Comparison of ENCODE assay signal across 9 cellular contexts in genomic region chr21:21003701-21004100, GRCh38. TPM values are rescaled to one million over a fixed set of nuclear protein-coding genes. Genes with fewer than 3 reads are reported as not detected.
DNase-seq lines count a peak whose midpoint lies in the region; ATAC-seq and TF ChIP-seq lines count a peak whose summit lies in the region.
"Had no signal": no experiment of that assay in that cellular context is flagged by ENCODE, and none has a peak within 500 bp of the region (broad histone marks: within the 10 kb centered on the region; RNA-seq: fewer than 3 reads in every experiment).

No MANE protein-coding gene starts in this region.

- H3K27ac Mint-ChIP-seq in chondrocyte (ENCODE audit: unreplicated experiment), result no peak overlapping the region
- H3K27ac Mint-ChIP-seq in stimulated activated naive B cell treated with anti-CD40 and anti-IgM and Interleukin-4, amounts not matched to agents 10 μg/mL and 1 μg/mL and 100 μg/mL, for 72 hours, result no peak overlapping the region
- H3K27ac Mint-ChIP-seq in activated naive CD4-positive, alpha-beta T cell treated with anti-CD3 and anti-CD28 coated beads, Interleukin-2, amount 10 ng/mL, durations not matched to agents 7 days and 5 days, result no peak overlapping the region
- H3K27ac Mint-ChIP-seq: T-helper 1 cell treated with Interleukin-12 subunit alpha and Interleukin-12 subunit beta and Interleukin-4 antibody, amounts not matched to agents 30 μg/mL and 1 μg/mL, for 36 hours had no signal

- no peaks in the 10 kb centered on the region for H3K36me3 Mint-ChIP-seq in chondrocyte (ENCODE audit: low read depth)
- no peaks in the 10 kb centered on the region for H3K36me3 Mint-ChIP-seq in stimulated activated naive B cell treated with anti-CD40 and anti-IgM and Interleukin-4, amounts not matched to agents 10 μg/mL and 1 μg/mL and 100 μg/mL, for 72 hours
- H3K36me3 Mint-ChIP-seq in activated naive CD4-positive, alpha-beta T cell treated with anti-CD3 and anti-CD28 coated beads, Interleukin-2, amount 10 ng/mL, durations not matched to agents 7 days and 5 days, result no peaks in the 10 kb centered on the region

- TF ChIP-seq CTCF in cardiac muscle cell (IDR thresholded peaks at IDR 0.05; ENCODE audit: low read depth, low read length) (peak; percentile 52), chondrocyte (IDR thresholded peaks at IDR 0.05) (peak; percentile 79)

- H3K4me1 ChIP-seq in cardiac muscle cell (ENCODE audit: low read depth), result no peaks in the 10 kb centered on the region

- H3K27me3 ChIP-seq in cardiac muscle cell, result peaks cover 7% of the 10 kb centered on the region

- no peaks in the 10 kb centered on the region for H3K9me3 Mint-ChIP-seq in chondrocyte (ENCODE audit: low read depth)
- H3K9me3 Mint-ChIP-seq in stimulated activated naive B cell treated with anti-CD40 and anti-IgM and Interleukin-4, amounts not matched to agents 10 μg/mL and 1 μg/mL and 100 μg/mL, for 72 hours, result no peaks in the 10 kb centered on the region
- no peaks in the 10 kb centered on the region for H3K9me3 Mint-ChIP-seq in activated naive CD4-positive, alpha-beta T cell treated with anti-CD3 and anti-CD28 coated beads, Interleukin-2, amount 10 ng/mL, durations not matched to agents 7 days and 5 days
- H3K9me3 Mint-ChIP-seq: T-helper 1 cell treated with Interleukin-12 subunit alpha and Interleukin-12 subunit beta and Interleukin-4 antibody, amounts not matched to agents 30 μg/mL and 1 μg/mL, for 36 hours had no signal

- peaks cover 28% of the 10 kb centered on the region for H3K4me1 Mint-ChIP-seq in chondrocyte (ENCODE audit: low read depth)
- peaks cover 0 to 2% of the 10 kb centered on the region in 2 donors for H3K4me1 Mint-ChIP-seq in stimulated activated naive B cell treated with anti-CD40 and anti-IgM and Interleukin-4, amounts not matched to agents 10 μg/mL and 1 μg/mL and 100 μg/mL, for 72 hours
- peaks cover 3% of the 10 kb centered on the region for H3K4me1 Mint-ChIP-seq in activated naive CD4-positive, alpha-beta T cell treated with anti-CD3 and anti-CD28 coated beads, Interleukin-2, amount 10 ng/mL, durations not matched to agents 7 days and 5 days

- no peaks in the 10 kb centered on the region for H3K36me3 ChIP-seq in cardiac muscle cell

- H3K4me3 Mint-ChIP-seq in chondrocyte (ENCODE audit: unreplicated experiment), result no peak overlapping the region
- no peak overlapping the region for H3K4me3 Mint-ChIP-seq in stimulated activated naive B cell treated with anti-CD40 and anti-IgM and Interleukin-4, amounts not matched to agents 10 μg/mL and 1 μg/mL and 100 μg/mL, for 72 hours
- no peak overlapping the region for H3K4me3 Mint-ChIP-seq in activated naive CD4-positive, alpha-beta T cell treated with anti-CD3 and anti-CD28 coated beads, Interleukin-2, amount 10 ng/mL, durations not matched to agents 7 days and 5 days
- H3K4me3 Mint-ChIP-seq: T-helper 1 cell treated with Interleukin-12 subunit alpha and Interleukin-12 subunit beta and Interleukin-4 antibody, amounts not matched to agents 30 μg/mL and 1 μg/mL, for 36 hours had no signal

- no peaks in the 10 kb centered on the region for H3K27me3 Mint-ChIP-seq in chondrocyte (ENCODE audit: low read depth)
- H3K27me3 Mint-ChIP-seq in stimulated activated naive B cell treated with anti-CD40 and anti-IgM and Interleukin-4, amounts not matched to agents 10 μg/mL and 1 μg/mL and 100 μg/mL, for 72 hours, result peaks cover 4 to 9% of the 10 kb centered on the region in 2 donors
- H3K27me3 Mint-ChIP-seq in activated naive CD4-positive, alpha-beta T cell treated with anti-CD3 and anti-CD28 coated beads, Interleukin-2, amount 10 ng/mL, durations not matched to agents 7 days and 5 days, result peaks cover 5% of the 10 kb centered on the region

- CTCF ChIA-PET in activated naive CD4-positive, alpha-beta T cell treated with anti-CD3 and anti-CD28 coated beads, Interleukin-2, amount 10 ng/mL, durations not matched to agents 7 days and 5 days (lab: Charles Lee), result interaction anchor here (0.7 to 1.3 kb wide), 3 partner anchors 11 to 1788 kb away, joined by 3 to 5 read pairs (median 3); no protein-coding TSS in a partner anchor

- no peaks in the 10 kb centered on the region for H3K9me3 ChIP-seq in cardiac muscle cell (ENCODE audit: low read depth)

- no peak for ATAC-seq in left cardiac atrium
- peak; percentile 44 to 65 for ATAC-seq in stimulated activated naive B cell treated with anti-CD40 and anti-IgM and Interleukin-4, amounts not matched to agents 10 μg/mL and 1 μg/mL and 100 μg/mL, for 72 hours (replicated peaks)
- no peak for ATAC-seq in esophagus mucosa

- peak; percentile 49 to 57 for DNase-seq in cardiac muscle cell (ENCODE audit: low read depth in 1 of 2, low spot score in 1 of 2)
- DNase-seq in left cardiac atrium, result no peak
- peak; percentile 47 for DNase-seq in NCI-H460 (ENCODE audit: extremely low read depth, low read depth)
- no peak for DNase-seq in chondrocyte (ENCODE audit: low spot score)
- DNase-seq in stimulated activated naive B cell treated with anti-CD40 and anti-IgM and Interleukin-4, amounts not matched to agents 10 μg/mL and 1 μg/mL and 100 μg/mL, for 72 hours, result no peak
- no peak for DNase-seq in HCEC 1CT
- DNase-seq in activated naive CD4-positive, alpha-beta T cell treated with anti-CD3 and anti-CD28 coated beads, Interleukin-2, amount 10 ng/mL, durations not matched to agents 7 days and 5 days, result no peak

- intact Hi-C loops in left cardiac atrium (cut with DNase I), result loop anchor here in 1 of 2 donors (5.0 kb wide), 2 partner anchors 99 to 919 kb away; no protein-coding TSS in a partner anchor

- no peak overlapping the region for H3K4me3 ChIP-seq in cardiac muscle cell

- H3K27ac ChIP-seq in cardiac muscle cell, result no peak overlapping the region

RNA-seq across cellular contexts. Expression of gene NCAM2, which starts 5.5 kb away (rescaled TPM):
- total RNA-seq in cardiac muscle cell (0.45 and 2.5 TPM in 2 replicates), left cardiac atrium (1 to 10 TPM; 4.8 to 6.5 TPM), chondrocyte (16.3 to 102 TPM (median 17.0 TPM) in 3 replicates), esophagus mucosa (not detected)
- 0.04 and 2.6 TPM in 2 replicates for polyA plus RNA-seq in cardiac muscle cell
- total RNA-seq in NCI-H460 (2014; rRNA removed; shearing (Covaris generic)), result 14.0 and 16.7 TPM in 2 replicates
- 4.9 and 7.8 TPM in 2 replicates for polyA plus RNA-seq in NCI-H460 (2014; cell fraction: nucleus; rRNA removed)

Comparison
In these comparisons a context has a peak if more than half of its experiments do, and no peak if none do; other contexts are left out.
1. DNase-seq: peak in cardiac muscle cell (2 of 2) and NCI-H460 (single experiment); none in left cardiac atrium (single experiment), chondrocyte (single experiment), stimulated activated naive B cell treated with anti-CD40 and anti-IgM and Interleukin-4, amounts not matched to agents 10 μg/mL and 1 μg/mL and 100 μg/mL, for 72 hours (single experiment), HCEC 1CT (single experiment) and activated naive CD4-positive, alpha-beta T cell treated with anti-CD3 and anti-CD28 coated beads, Interleukin-2, amount 10 ng/mL, durations not matched to agents 7 days and 5 days (single experiment).
2. ATAC-seq: peak in stimulated activated naive B cell treated with anti-CD40 and anti-IgM and Interleukin-4, amounts not matched to agents 10 μg/mL and 1 μg/mL and 100 μg/mL, for 72 hours (2 of 2); none in left cardiac atrium (0 of 2) and esophagus mucosa (single experiment).